ENCODE assay signal across 10 cellular contexts in genomic region chr4:125750827-125751466, GRCh38.
DNase-seq lines count a peak whose midpoint lies in the region; ATAC-seq, FAIRE-seq and TF ChIP-seq lines count a peak whose summit lies in the region.
"Had no signal": no experiment of that assay in that cellular context is flagged by ENCODE, and none has a peak within 500 bp of the region (broad histone marks: within the 10 kb centered on the region; RNA-seq: fewer than 3 reads in every experiment).

No MANE protein-coding gene starts in this region.

- no TSS peak for BruUV-seq in PC-3 (replicated peaks; lab: Mats Ljungman, UMichigan)

- H3K9me3 ChIP-seq in PC-3 (ENCODE audit: low read length): no peaks in the 10 kb centered on the region

- no peak overlapping the region for H3K4me3 ChIP-seq in PC-3 (ENCODE audit: low read length)

- no peaks in the 10 kb centered on the region for H3K4me1 ChIP-seq in PC-3 (ENCODE audit: insufficient read depth, low read length)

- no peak overlapping the region for H3K4me2 ChIP-seq in PC-3 (ENCODE audit: low read length)

- peaks cover 5% of the 10 kb centered on the region for H3K4me1 Mint-ChIP-seq in neural crest cell
- no peaks in the 10 kb centered on the region for H3K4me1 Mint-ChIP-seq in activated CD4-positive, alpha-beta memory T cell treated with anti-CD3 and anti-CD28 coated beads for 36 hours (ENCODE audit: low read depth)

- CTCF ChIA-PET in PC-3 (lab: Charles Lee): interaction anchor here (0.9 to 1.0 kb wide), 2 partner anchors 436 to 438 kb away, joined by 3 to 10 read pairs; no protein-coding TSS in a partner anchor
- CTCF ChIA-PET in activated CD4-positive, alpha-beta memory T cell treated with anti-CD3 and anti-CD28 coated beads for 36 hours (lab: Charles Lee): no interaction called here

- no peak overlapping the region for H3K4me3 Mint-ChIP-seq in neural crest cell
- no peak overlapping the region for H3K4me3 Mint-ChIP-seq in activated CD4-positive, alpha-beta memory T cell treated with anti-CD3 and anti-CD28 coated beads for 36 hours

- H3K79me2 ChIP-seq in PC-3 (ENCODE audit: low read length): no peaks in the 10 kb centered on the region

- no peak for FAIRE-seq in GM19239 (lab: Jason Lieb, UNC)
- FAIRE-seq: RCC 7860 had no signal

- in situ Hi-C loops in Caki2 (cut with HindIII; ENCODE audit: low pct_unique_long_range_greater_than_20kb, low sequenced_read_pairs): no loop called here

- no peaks in the 10 kb centered on the region for H4K20me1 ChIP-seq in PC-3 (ENCODE audit: low read length)

- intact Hi-C loops in PC-3 (cut with micrococcal nuclease): loop anchor here (1.0 kb wide), 1 partner anchor 438 kb away; no protein-coding TSS in a partner anchor
- intact Hi-C loops in activated CD4-positive, alpha-beta memory T cell treated with anti-CD3 and anti-CD28 coated beads for 36 hours (cut with micrococcal nuclease): no loop called here

- H3K27me3 Mint-ChIP-seq in neural crest cell (ENCODE audit: low read depth): no peaks in the 10 kb centered on the region
- H3K27me3 Mint-ChIP-seq in activated CD4-positive, alpha-beta memory T cell treated with anti-CD3 and anti-CD28 coated beads for 36 hours: no peaks in the 10 kb centered on the region

- no peak overlapping the region for H3K9ac ChIP-seq in PC-3 (ENCODE audit: low read length)

- H3K27ac ChIP-seq in PC-3 (ENCODE audit: low read length): no peak overlapping the region

- peak; percentile 83 for ATAC-seq in PC-3

- peak; percentile 64 for TF ChIP-seq CTCF in PC-3 (conservative IDR thresholded peaks at IDR 0.05; ENCODE audit: low read depth, low read length)
- peak; percentile 26 for TF ChIP-seq CTCF in neural crest cell (conservative IDR thresholded peaks at IDR 0.05)

- no peaks in the 10 kb centered on the region for H3F3A ChIP-seq in PC-3 (ENCODE audit: low read length, unreplicated experiment)

- H3K36me3 ChIP-seq in PC-3 (ENCODE audit: low read depth, low read length): no peaks in the 10 kb centered on the region

- H3K27me3 ChIP-seq in PC-3 (ENCODE audit: low read length): no peaks in the 10 kb centered on the region

- peak; percentile 30 for DNase-seq in Caki2 (ENCODE audit: low read depth)
- peak; percentile 62 for DNase-seq in PC-3
- DNase-seq in fibroblast of peridontal ligament (ENCODE audit: extremely low read depth): peak; percentile 78
- no peak for DNase-seq in neural crest cell (ENCODE audit: low read depth, low spot score)
- no peak for DNase-seq in activated CD4-positive, alpha-beta memory T cell treated with anti-CD3 and anti-CD28 coated beads for 36 hours
- DNase-seq in GM19239 (ENCODE audit: insufficient read length, low spot score): no peak
- no peak for DNase-seq in stimulated activated naive CD4-positive, alpha-beta T cell (lab: John Stamatoyannopoulos, UW)
- DNase-seq in NCI-H2081 (lab: John Stamatoyannopoulos, UW): no peak
- DNase-seq: activated naive CD4-positive, alpha-beta T cell had no signal

- peaks cover 3% of the 10 kb centered on the region for H3K9me3 Mint-ChIP-seq in neural crest cell
- H3K9me3 Mint-ChIP-seq in activated CD4-positive, alpha-beta memory T cell treated with anti-CD3 and anti-CD28 coated beads for 36 hours: peaks cover 13% of the 10 kb centered on the region

- no peak overlapping the region for H3K27ac Mint-ChIP-seq in neural crest cell (ENCODE audit: unreplicated experiment)
- no peak overlapping the region for H3K27ac Mint-ChIP-seq in activated CD4-positive, alpha-beta memory T cell treated with anti-CD3 and anti-CD28 coated beads for 36 hours

- peaks cover 3% of the 10 kb centered on the region for H3K36me3 Mint-ChIP-seq in neural crest cell (ENCODE audit: low read depth)
- H3K36me3 Mint-ChIP-seq in activated CD4-positive, alpha-beta memory T cell treated with anti-CD3 and anti-CD28 coated beads for 36 hours: no peaks in the 10 kb centered on the region

- H2AFZ ChIP-seq in PC-3 (ENCODE audit: low read length): peak overlapping the region; percentile 32; the same call in 1 of the 2 replicates

- H3K9me2 ChIP-seq in PC-3 (replicated peaks; ENCODE audit: low read length): no peaks in the 10 kb centered on the region

- POLR2A ChIA-PET in PC-3 (lab: Charles Lee; ENCODE audit: unreplicated experiment): interaction anchor here (1.1 kb wide), 1 partner anchor 441 kb away, joined by 3 read pairs; no protein-coding TSS in a partner anchor
- POLR2A ChIA-PET in activated CD4-positive, alpha-beta memory T cell treated with anti-CD3 and anti-CD28 coated beads for 36 hours (lab: Charles Lee): no interaction called here

Comparison
In these comparisons a context has a peak if more than half of its experiments do, and no peak if none do; other contexts are left out.
1. DNase-seq: peak in Caki2 (single experiment), PC-3 (single experiment) and fibroblast of peridontal ligament (single experiment); none in neural crest cell (single experiment), activated CD4-positive, alpha-beta memory T cell treated with anti-CD3 and anti-CD28 coated beads for 36 hours (single experiment), GM19239 (single experiment), stimulated activated naive CD4-positive, alpha-beta T cell (0 of 6) and NCI-H2081 (0 of 2).